ENCODE assay signal across 27 cellular contexts in the genomic region with DNA sequence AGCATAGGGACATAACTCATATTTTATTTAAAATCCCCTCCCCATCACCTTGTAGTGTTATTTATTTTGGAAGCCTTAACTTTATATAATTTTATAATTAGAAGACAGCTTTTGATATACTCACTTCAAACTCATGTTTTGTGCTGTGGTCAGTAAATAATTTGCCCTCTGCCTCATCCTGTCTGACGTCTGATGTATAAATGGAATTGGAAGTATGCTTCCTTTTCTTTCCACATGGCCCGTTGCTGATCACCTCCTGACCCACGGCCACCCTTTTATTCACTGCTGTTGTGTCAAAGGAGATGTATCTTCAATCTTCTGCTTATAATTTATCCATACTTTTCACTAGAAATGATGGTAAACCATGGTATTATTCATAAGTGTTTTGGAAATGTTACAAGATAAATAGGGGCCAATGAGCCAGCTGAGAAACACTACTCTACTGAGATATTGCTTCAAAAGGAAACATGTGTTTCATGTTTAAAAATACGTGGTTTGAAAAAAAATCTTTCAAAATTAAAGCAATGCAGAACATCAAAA.
DNase-seq lines count a peak whose midpoint lies in the region; ATAC-seq, FAIRE-seq and TF ChIP-seq lines count a peak whose summit lies in the region.
"Had no signal": no experiment of that assay in that cellular context is flagged by ENCODE, and none has a peak within 500 bp of the region (broad histone marks: within the 10 kb centered on the region; RNA-seq: fewer than 3 reads in every experiment).

No MANE protein-coding gene starts in this region.

- no peak for TF ChIP-seq POLR2A in sigmoid colon (IDR thresholded peaks at IDR 0.05)

- H2BK120ac ChIP-seq in mesenchymal stem cell (ENCODE audit: low read depth, low read length), result no peak overlapping the region

- TF ChIP-seq CTCF in fibroblast of lung (conservative IDR thresholded peaks at IDR 0.05 in 1 of 2, IDR thresholded peaks at IDR 0.05 in 1 of 2; ENCODE audit: low read depth in 1 of 2, low read length in 2 of 2), result no peak
- no peak for TF ChIP-seq CTCF in smooth muscle cell (IDR thresholded peaks at IDR 0.05; ENCODE audit: borderline replicate concordance, insufficient read depth, poor library complexity, severe bottlenecking)
- TF ChIP-seq CTCF in D721Med (IDR thresholded peaks at IDR 0.05; ENCODE audit: insufficient read depth, missing control alignments), result no peak
- TF ChIP-seq CTCF in sigmoid colon (IDR thresholded peaks at IDR 0.05), result no peak

- H3K23ac ChIP-seq in mesenchymal stem cell (ENCODE audit: low read length in 2 of 2), result no peak overlapping the region

- H3K9me3 ChIP-seq in fibroblast of lung (ENCODE audit: control insufficient read depth, insufficient read depth, low read depth, low read length) (no peaks in the 10 kb centered on the region), mesenchymal stem cell (ENCODE audit: control insufficient read depth, low read length) (no peaks in the 10 kb centered on the region), smooth muscle cell (replicated peaks; ENCODE audit: low read depth) (no peaks in the 10 kb centered on the region), sigmoid colon (no peaks in the 10 kb centered on the region)
- H3K9me3 ChIP-seq: BLaER1 had no signal

- ATAC-seq in HG02840 (IDR thresholded peaks at IDR 0.05; ENCODE audit: low FRiP score, unreplicated experiment), result no peak
- ATAC-seq: HCT116 had no signal

- no peak overlapping the region for H4K8ac ChIP-seq in mesenchymal stem cell (ENCODE audit: low read length)

- no peak overlapping the region for H3K18ac ChIP-seq in mesenchymal stem cell (ENCODE audit: low read depth in 1 of 2, low read length in 2 of 2)

- TF ChIP-seq EP300 in sigmoid colon (IDR thresholded peaks at IDR 0.05), result no peak

- no peaks in the 10 kb centered on the region for H3K36me3 ChIP-seq in fibroblast of lung (ENCODE audit: control insufficient read depth, insufficient read depth, low read length)
- no peaks in the 10 kb centered on the region for H3K36me3 ChIP-seq in mesenchymal stem cell (ENCODE audit: control insufficient read depth in 1 of 2, insufficient read depth in 2 of 2, low read depth in 1 of 2, low read length in 2 of 2)
- H3K36me3 ChIP-seq in smooth muscle cell (ENCODE audit: low read depth), result no peaks in the 10 kb centered on the region
- no peaks in the 10 kb centered on the region for H3K36me3 ChIP-seq in sigmoid colon
- H3K36me3 ChIP-seq: BLaER1 had no signal

- intact Hi-C loops in sigmoid colon (cut with DNase I), result no loop called here

- H3K27ac ChIP-seq in fibroblast of lung (ENCODE audit: insufficient read depth, low read length) (no peak overlapping the region), mesenchymal stem cell (ENCODE audit: low read length, poor library complexity, severe bottlenecking) (peak overlapping the region; percentile 44), smooth muscle cell (ENCODE audit: low read depth) (no peak overlapping the region), sigmoid colon (no peak overlapping the region)
- H3K27ac ChIP-seq: BLaER1 had no signal

- H3K4ac ChIP-seq in mesenchymal stem cell (ENCODE audit: low read depth in 1 of 2, low read length in 2 of 2), result no peak overlapping the region

- H2AFZ ChIP-seq in fibroblast of lung (ENCODE audit: low read length), result no peak overlapping the region
- H2AFZ ChIP-seq in mesenchymal stem cell (ENCODE audit: low read depth, low read length), result no peak overlapping the region
- no peak overlapping the region for H2AFZ ChIP-seq in smooth muscle cell (ENCODE audit: low read depth)

- H3K4me2 ChIP-seq in fibroblast of lung (ENCODE audit: extremely low read depth, insufficient read depth, low read length) (no peak overlapping the region), mesenchymal stem cell (ENCODE audit: low read length, poor library complexity, severe bottlenecking) (no peak overlapping the region), smooth muscle cell (no peak overlapping the region)
- H3K4me2 ChIP-seq: BLaER1 had no signal

- H2BK12ac ChIP-seq in mesenchymal stem cell (ENCODE audit: low read length in 2 of 2), result no peak overlapping the region

- no peaks in the 10 kb centered on the region for H3F3A ChIP-seq in smooth muscle cell (ENCODE audit: low read depth)

- H3K14ac ChIP-seq in mesenchymal stem cell (ENCODE audit: low read length in 2 of 2), result no peak overlapping the region

- H3K79me1 ChIP-seq in mesenchymal stem cell (replicated peaks; ENCODE audit: low read length, poor library complexity, severe bottlenecking), result no peaks in the 10 kb centered on the region

- no peak overlapping the region for H4K91ac ChIP-seq in mesenchymal stem cell (ENCODE audit: low read length)

- H3K79me2 ChIP-seq in fibroblast of lung (ENCODE audit: control insufficient read depth, insufficient read depth, low read length), result no peaks in the 10 kb centered on the region
- H3K79me2 ChIP-seq in smooth muscle cell (ENCODE audit: low read depth), result no peaks in the 10 kb centered on the region

- DNase-seq in AG08396 (ENCODE audit: low spot score) (peak; percentile 3), RCC 7860 (ENCODE audit: low spot score) (peak; percentile 40), fibroblast of lung (ENCODE audit: low read depth in 2 of 2) (peak; percentile 19 to 64), mesenchymal stem cell (no peak), smooth muscle cell (lab: John Stamatoyannopoulos, UW; ENCODE audit: unreplicated experiment) (no peak), D721Med (ENCODE audit: insufficient read length, low spot score) (no peak), sigmoid colon (no peak)
- DNase-seq: Calu3; CD4-positive, alpha-beta memory T cell; DMS53; EL; GOT3; Karpas-422; MM.1S; NCI-H1092; NCI-H146; NCI-H2081 treated with DMSO at 0.1 percent for 48 hours; NCI-H510A; NCI-H748 treated with DMSO at 0.1 percent for 48 hours; NK-92 treated with Interleukin-12 subunit alpha and Interleukin-12 subunit beta, amount 100 ng/mL, for 24 hours; SIG-M5 had no signal

- FAIRE-seq in RCC 7860 (lab: Jason Lieb, UNC) (peak; percentile 73), D721Med (lab: Jason Lieb, UNC) (no peak)
- FAIRE-seq: GM12891, GM18507, HTR-8/SVneo had no signal

- 100% methylated on average over 1 of the region's 4 CpGs for WGBS in mesenchymal stem cell
- 80% methylated on average over 4 of the region's 4 CpGs for WGBS in smooth muscle cell (ENCODE audit: low lambda C conversion rate)
- WGBS in sigmoid colon, 2 donors, result 63 to 64% methylated on average over 4 of the region's 4 CpGs

- H2BK15ac ChIP-seq in mesenchymal stem cell (ENCODE audit: low read depth, poor library complexity, severe bottlenecking), result no peak overlapping the region

- H3K4me1 ChIP-seq in fibroblast of lung (ENCODE audit: control insufficient read depth, extremely low read depth, insufficient read depth, low read length) (no peaks in the 10 kb centered on the region), mesenchymal stem cell (ENCODE audit: control insufficient read depth, insufficient read depth, low read depth, low read length) (no peaks in the 10 kb centered on the region), smooth muscle cell (ENCODE audit: low read depth) (no peaks in the 10 kb centered on the region), sigmoid colon (no peaks in the 10 kb centered on the region)
- H3K4me1 ChIP-seq: BLaER1 had no signal

- H2AK5ac ChIP-seq in mesenchymal stem cell (ENCODE audit: low read length, severe bottlenecking), result no peak overlapping the region

- no peaks in the 10 kb centered on the region for H4K20me1 ChIP-seq in fibroblast of lung (ENCODE audit: control insufficient read depth, extremely low read depth, insufficient read depth, low read length)
- no peaks in the 10 kb centered on the region for H4K20me1 ChIP-seq in smooth muscle cell (ENCODE audit: low read depth)
- H4K20me1 ChIP-seq: BLaER1 had no signal

- H3K27me3 ChIP-seq in fibroblast of lung (ENCODE audit: control insufficient read depth, insufficient read depth, low read length) (no peaks in the 10 kb centered on the region), mesenchymal stem cell (ENCODE audit: control insufficient read depth in 1 of 2, insufficient read depth in 1 of 2, low read length in 2 of 2) (no peaks in the 10 kb centered on the region), smooth muscle cell (ENCODE audit: low read depth) (no peaks in the 10 kb centered on the region), sigmoid colon (no peaks in the 10 kb centered on the region)
- H3K27me3 ChIP-seq: BLaER1 had no signal

- H3K4me3 ChIP-seq in fibroblast of lung (replicated peaks in 1 of 4; ENCODE audit: control extremely low read depth in 1 of 4, insufficient read depth in 1 of 4, low read depth in 3 of 4, low read length in 4 of 4) (no peak overlapping the region), mesenchymal stem cell (ENCODE audit: insufficient read depth in 1 of 2, low read depth in 1 of 2, low read length in 2 of 2) (no peak overlapping the region), smooth muscle cell (no peak overlapping the region), sigmoid colon (no peak overlapping the region)
- H3K4me3 ChIP-seq: BLaER1 had no signal

- no peak overlapping the region for H2BK5ac ChIP-seq in mesenchymal stem cell (ENCODE audit: low read depth, low read length, poor library complexity, severe bottlenecking)

- H3K9ac ChIP-seq in fibroblast of lung (ENCODE audit: insufficient read depth, low read length) (no peak overlapping the region), mesenchymal stem cell (ENCODE audit: low read length) (no peak overlapping the region), smooth muscle cell (ENCODE audit: low read depth) (no peak overlapping the region)
- H3K9ac ChIP-seq: BLaER1 had no signal

Comparison
In these comparisons a context has a peak if more than half of its experiments do, and no peak if none do; other contexts are left out.
1. DNase-seq: peak in AG08396 (single experiment), RCC 7860 (single experiment) and fibroblast of lung (2 of 2); none in mesenchymal stem cell (single experiment), smooth muscle cell (single experiment), D721Med (single experiment) and sigmoid colon (single experiment).